Comparison of ENCODE assay signal across 27 cellular contexts in the genomic region with DNA sequence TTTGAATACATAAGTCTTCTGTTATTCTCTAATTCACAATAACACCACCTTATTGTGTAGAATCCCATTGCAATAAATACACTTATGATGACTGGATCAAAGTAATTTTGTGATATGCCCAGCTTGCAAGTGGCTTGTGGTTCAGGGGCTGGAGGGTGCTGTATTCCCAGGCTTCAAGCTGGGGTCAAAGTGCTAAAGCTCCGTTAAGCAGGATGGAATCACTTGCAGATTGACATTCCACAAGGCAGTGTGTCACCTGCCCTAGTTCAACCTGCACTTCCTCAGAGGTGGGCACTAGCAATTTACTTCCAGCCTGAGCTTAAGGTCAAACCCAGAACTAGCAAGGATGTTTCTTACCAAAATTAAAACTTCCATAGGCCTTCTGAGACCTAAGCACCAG.
"Had no signal": no experiment of that assay in that cellular context is flagged by ENCODE, and none has a peak within 500 bp of the region (broad histone marks: within the 10 kb centered on the region; RNA-seq: fewer than 3 reads in every experiment).

No MANE protein-coding gene starts in this region.

- H3K27ac Mint-ChIP-seq: effector memory CD8-positive, alpha-beta T cell; memory B cell; mesothelial cell of epicardium; naive B cell; natural killer cell treated with Interleukin-12 subunit alpha and Interleukin-12 subunit beta and Interleukin-15 and Interleukin-18, amount 100 ng/mL, for 72 hours; stimulated activated memory B cell treated with anti-CD40 and anti-IgM and Interleukin-4, amounts not matched to agents 10 μg/mL and 1 μg/mL and 100 μg/mL, for 72 hours; type B pancreatic cell had no signal

- H3K36me3 Mint-ChIP-seq: mesothelial cell of epicardium; natural killer cell treated with Interleukin-12 subunit alpha and Interleukin-12 subunit beta and Interleukin-15 and Interleukin-18, amount 100 ng/mL, for 72 hours had no signal

- H3K4me3 Mint-ChIP-seq: effector memory CD8-positive, alpha-beta T cell; memory B cell; mesothelial cell of epicardium; naive B cell; natural killer cell treated with Interleukin-12 subunit alpha and Interleukin-12 subunit beta and Interleukin-15 and Interleukin-18, amount 100 ng/mL, for 72 hours; neural crest cell; stimulated activated memory B cell treated with anti-CD40 and anti-IgM and Interleukin-4, amounts not matched to agents 10 μg/mL and 1 μg/mL and 100 μg/mL, for 72 hours; type B pancreatic cell had no signal

- H3K27ac ChIP-seq: gastrocnemius medialis, prostate gland, sigmoid colon, spleen, testis, tibial artery had no signal

- H3K4me1 ChIP-seq: prostate gland, sigmoid colon, spleen, testis had no signal

- H3K9me3 ChIP-seq: gastrocnemius medialis, mucosa of descending colon, prostate gland, sigmoid colon, spleen, testis, tibial artery had no signal

- H3K4me1 Mint-ChIP-seq: mesothelial cell of epicardium; naive B cell; stimulated activated memory B cell treated with anti-CD40 and anti-IgM and Interleukin-4, amounts not matched to agents 10 μg/mL and 1 μg/mL and 100 μg/mL, for 72 hours had no signal

- H3K27me3 Mint-ChIP-seq: effector memory CD8-positive, alpha-beta T cell; memory B cell; naive B cell; natural killer cell treated with Interleukin-12 subunit alpha and Interleukin-12 subunit beta and Interleukin-15 and Interleukin-18, amount 100 ng/mL, for 72 hours; stimulated activated memory B cell treated with anti-CD40 and anti-IgM and Interleukin-4, amounts not matched to agents 10 μg/mL and 1 μg/mL and 100 μg/mL, for 72 hours; type B pancreatic cell had no signal

- H3K4me3 ChIP-seq: gastrocnemius medialis, lung, mucosa of descending colon, prostate gland, sigmoid colon, spleen, testis, tibial artery had no signal

- H3K9me3 Mint-ChIP-seq: effector memory CD8-positive, alpha-beta T cell; memory B cell; mesothelial cell of epicardium; naive B cell; natural killer cell treated with Interleukin-12 subunit alpha and Interleukin-12 subunit beta and Interleukin-15 and Interleukin-18, amount 100 ng/mL, for 72 hours; neural crest cell; stimulated activated memory B cell treated with anti-CD40 and anti-IgM and Interleukin-4, amounts not matched to agents 10 μg/mL and 1 μg/mL and 100 μg/mL, for 72 hours; type B pancreatic cell had no signal

- FAIRE-seq: islet of Langerhans had no signal

- H3K36me3 ChIP-seq: gastrocnemius medialis, prostate gland, sigmoid colon, spleen, tibial artery had no signal

- DNase-seq: cerebellar nuclear complex; cortex of kidney; effector memory CD8-positive, alpha-beta T cell; foreskin fibroblast; gastrocnemius medialis; head of caudate nucleus; kidney glomerular epithelial cell; mucosa of descending colon; naive B cell; right cardiac atrium; sigmoid colon; spleen; stimulated activated CD4-positive, alpha-beta T cell treated with anti-CD3 and anti-CD28 coated beads, Interleukin-4, amount 100 ng/mL, for 4 hours; stimulated activated naive CD8-positive, alpha-beta T cell treated with anti-CD3 and anti-CD28 coated beads, Interleukin-15, Interleukin-2, amounts not matched to agents 100 U/mL and 50 U/mL, for 24 hours; substantia nigra; testis; tibial artery had no signal

- H3K27me3 ChIP-seq: gastrocnemius medialis, sigmoid colon, spleen, testis, tibial artery had no signal

- ATAC-seq: effector memory CD8-positive, alpha-beta T cell; esophagus mucosa; gastrocnemius medialis; mucosa of descending colon; natural killer cell treated with Interleukin-12 subunit alpha and Interleukin-12 subunit beta and Interleukin-15 and Interleukin-18, amount 100 ng/mL, for 72 hours; right cardiac atrium; stimulated activated memory B cell treated with anti-CD40 and anti-IgM and Interleukin-4, amounts not matched to agents 10 μg/mL and 1 μg/mL and 100 μg/mL, for 72 hours; stimulated activated naive CD8-positive, alpha-beta T cell treated with anti-CD3 and anti-CD28 coated beads, Interleukin-15, Interleukin-2, amounts not matched to agents 100 U/mL and 50 U/mL, for 24 hours had no signal
